Comparison of ENCODE assay signal across 1 cellular context in genomic region chr12:66861157-66861750, GRCh38.
TF ChIP-seq lines count a peak whose summit lies in the region.

No MANE protein-coding gene starts in this region.

TF ChIP-seq in HEK293, 187 proteins besides CTCF, POLR2A, EP300 and RAD21 (continued from another document):
- peak; percentile 86 for TF ChIP-seq BCL6B (tag by site-specific recombination; IDR thresholded peaks at IDR 0.05)
- TF ChIP-seq SP7 (tag by site-specific recombination; IDR thresholded peaks at IDR 0.05), result no peak
- TF ChIP-seq ZNF664 (tag by site-specific recombination; IDR thresholded peaks at IDR 0.05), result no peak
- 0 out of 2 replicates have a peak, but pooled peaks have one; percentile 7 for TF ChIP-seq FEZF1 (tag by site-specific recombination; IDR thresholded peaks at IDR 0.05)
- TF ChIP-seq ZNF654 (tag by site-specific recombination; IDR thresholded peaks at IDR 0.05; ENCODE audit: low read depth), result peak; percentile 93
